13 cellular contexts compared by ENCODE assay signal in genomic region chr18:74264303-74265020, GRCh38. TPM values are rescaled to one million over a fixed set of nuclear protein-coding genes. Genes with fewer than 3 reads are reported as not detected.
A peak's percentile ranks its signal among the peaks of the same experiment; 100 is the strongest.
DNase-seq lines count a peak whose midpoint lies in the region; ATAC-seq, FAIRE-seq and TF ChIP-seq lines count a peak whose summit lies in the region.
"Had no signal": no experiment of that assay in that cellular context is flagged by ENCODE, and none has a peak within 500 bp of the region (broad histone marks: within the 10 kb centered on the region; RNA-seq: fewer than 3 reads in every experiment).

No MANE protein-coding gene starts in this region.

- H4K5ac ChIP-seq in H9 (ENCODE audit: insufficient read length, low read depth, low read length): no peak overlapping the region

- no peak overlapping the region for H2BK120ac ChIP-seq in H9 (ENCODE audit: low read depth, low read length, poor library complexity, severe bottlenecking)

- no peaks in the 10 kb centered on the region for H3K79me1 ChIP-seq in H9 (ENCODE audit: insufficient read depth, low read depth, low read length, poor library complexity, severe bottlenecking)

- no peaks in the 10 kb centered on the region for H3K23me2 ChIP-seq in H9 (ENCODE audit: insufficient read length, low read depth, low read length, poor library complexity, severe bottlenecking)

- peaks cover 13 to 19% of the 10 kb centered on the region in 2 experiments for H3K4me1 Mint-ChIP-seq in H9

- H3K4me3 ChIP-seq in OCI-LY3 (ENCODE audit: low read length): peak overlapping the region; percentile 59
- no peak overlapping the region for H3K4me3 ChIP-seq in aorta (ENCODE audit: low read length in 2 of 2)
- H3K4me3 ChIP-seq: breast epithelium, heart left ventricle had no signal

- no peak overlapping the region for H2BK12ac ChIP-seq in H9 (ENCODE audit: insufficient read length, low read depth, low read length)

- no peaks in the 10 kb centered on the region for H3K27me3 ChIP-seq in OCI-LY3 (ENCODE audit: low read depth, low read length)
- no peaks in the 10 kb centered on the region for H3K27me3 ChIP-seq in aorta (ENCODE audit: control insufficient read depth in 1 of 2, insufficient read depth in 2 of 2, low read length in 1 of 2)
- no peaks in the 10 kb centered on the region for H3K27me3 ChIP-seq in H9 (ENCODE audit: insufficient read depth, low read length)
- H3K27me3 ChIP-seq: breast epithelium, heart left ventricle had no signal

- H3K23ac ChIP-seq in H9 (ENCODE audit: insufficient read length, low read depth, low read length): no peak overlapping the region

- H3K4me2 ChIP-seq in OCI-LY3 (ENCODE audit: low read length) (peak overlapping the region; percentile 89), H9 (ENCODE audit: insufficient read depth, insufficient read length, low read length) (no peak overlapping the region)

- no peak overlapping the region for H2AK5ac ChIP-seq in H9 (ENCODE audit: insufficient read length, low read length)

- H3K27ac Mint-ChIP-seq in H9: no peak overlapping the region; a peak in 3 of 7 replicates

- FAIRE-seq in GM12891 (lab: Jason Lieb, UNC): no peak

- 0 out of 2 replicates have a peak overlapping the region, but pooled peaks have one; percentile 28 for H2AFZ ChIP-seq in OCI-LY3 (ENCODE audit: low read depth, low read length)
- no peak overlapping the region for H2AFZ ChIP-seq in H9 (ENCODE audit: low read length)

- DNase-seq in GM12891 (ENCODE audit: insufficient read length, low spot score) (no peak), HuH-7 (ENCODE audit: low spot score) (no peak), aorta (no peak), H9 (no peak), hepatic stellate cell (ENCODE audit: low spot score) (no peak)
- DNase-seq: HCEC 1CT, heart left ventricle, NCI-H1105 treated with DMSO at 0.1 percent for 48 hours had no signal

- H3K9me3 ChIP-seq in OCI-LY3 (ENCODE audit: insufficient read depth, low read length): no peaks in the 10 kb centered on the region
- H3K9me3 ChIP-seq in aorta (ENCODE audit: control insufficient read depth, low read length): no peaks in the 10 kb centered on the region
- no peaks in the 10 kb centered on the region for H3K9me3 ChIP-seq in H9 (ENCODE audit: control insufficient read depth, low read depth, low read length)
- H3K9me3 ChIP-seq: breast epithelium, heart left ventricle had no signal

- H3K4me1 ChIP-seq in OCI-LY3 (ENCODE audit: low read length) (peaks cover 17% of the 10 kb centered on the region), aorta (ENCODE audit: control insufficient read depth in 1 of 2, insufficient read depth in 2 of 2, low read length in 2 of 2) (no peaks in the 10 kb centered on the region), H9 (ENCODE audit: insufficient read depth, low read length) (peaks cover 4% of the 10 kb centered on the region; the same call in 1 of the 2 replicates)
- H3K4me1 ChIP-seq: breast epithelium had no signal

- H4K8ac ChIP-seq in H9 (replicated peaks; ENCODE audit: insufficient read length, low read depth, low read length): no peak overlapping the region

- peak overlapping the region; percentile 28; the same call in 1 of the 2 replicates for H3K9ac ChIP-seq in OCI-LY3 (ENCODE audit: low read length)
- no peak overlapping the region for H3K9ac ChIP-seq in H9 (ENCODE audit: extremely low read depth, insufficient read length, low read length)

- no peak overlapping the region for H3T11ph ChIP-seq in H9 (ENCODE audit: low read length)

- H3K9me3 Mint-ChIP-seq in H9: no peaks in the 10 kb centered on the region

- H3K36me3 Mint-ChIP-seq in H9 (ENCODE audit: insufficient read depth in 1 of 3, low read depth in 3 of 3): peaks cover 14 to 20% (median 19%) of the 10 kb centered on the region in 3 experiments

- no peak overlapping the region for H2BK15ac ChIP-seq in H9 (ENCODE audit: low read depth, low read length)

- no peak for TF ChIP-seq CTCF in OCI-LY3 (IDR thresholded peaks at IDR 0.05; ENCODE audit: low read depth, low read length)
- TF ChIP-seq CTCF in H9 (conservative IDR thresholded peaks at IDR 0.05): no peak

- no peak overlapping the region for H2BK20ac ChIP-seq in H9 (ENCODE audit: low read depth, low read length, poor library complexity, severe bottlenecking)

- H3K27me3 Mint-ChIP-seq in H9 (ENCODE audit: low read depth): no peaks in the 10 kb centered on the region

- H3K18ac ChIP-seq in H9 (ENCODE audit: insufficient read length, low read depth, low read length): no peak overlapping the region

- H2BK5ac ChIP-seq in H9 (ENCODE audit: insufficient read length, low read length): no peak overlapping the region

- H3K36me3 ChIP-seq in OCI-LY3 (replicated peaks; ENCODE audit: low read depth, low read length) (peaks cover 24% of the 10 kb centered on the region), aorta (ENCODE audit: control insufficient read depth in 1 of 2, insufficient read depth in 2 of 2, low read length in 1 of 2) (peaks cover 0 to 5% of the 10 kb centered on the region in 2 donors)

- H3K56ac ChIP-seq in H9 (ENCODE audit: insufficient read length, low read depth, low read length): no peak overlapping the region

- no peak overlapping the region for H3K4ac ChIP-seq in H9 (ENCODE audit: low read depth, low read length)

- H4K20me1 ChIP-seq in OCI-LY3 (ENCODE audit: insufficient read depth, low read length): 0 out of 2 replicates have a peak, but pooled peaks cover 5% of the 10 kb centered on the region
- H4K20me1 ChIP-seq in H9 (ENCODE audit: control insufficient read depth, insufficient read depth, insufficient read length): no peaks in the 10 kb centered on the region

- no peak overlapping the region for H4K91ac ChIP-seq in H9 (ENCODE audit: insufficient read length, low read depth, low read length)

- no peak overlapping the region for H3K14ac ChIP-seq in H9 (ENCODE audit: insufficient read depth, low read length)

- TF ChIP-seq POLR2A in GM12891 (IDR thresholded peaks at IDR 0.05; ENCODE audit: low read depth, low read length): no peak

- 76 to 78% methylated on average over 10 of the region's 10 CpGs for WGBS in aorta, 2 donors
- WGBS in H9 (ENCODE audit: extremely low coverage, insufficient read length, low lambda C conversion rate): no CpG with 5 or more reads among the region's 10 CpGs

- intact Hi-C loops in aorta (cut with DNase I): no loop called here

- peaks cover 14% of the 10 kb centered on the region for H3K79me2 ChIP-seq in OCI-LY3 (ENCODE audit: low read length)
- peaks cover 8% of the 10 kb centered on the region; the same call in 1 of the 2 replicates for H3K79me2 ChIP-seq in H9 (ENCODE audit: insufficient read depth, low read length)

- ATAC-seq in GM19043 (IDR thresholded peaks at IDR 0.05; ENCODE audit: low read depth, unreplicated experiment): peak; percentile 95
- ATAC-seq in HG02840 (IDR thresholded peaks at IDR 0.05; ENCODE audit: low FRiP score, unreplicated experiment): peak; percentile 77
- no peak for ATAC-seq in aorta (ENCODE audit: low FRiP score)

- H3K4me3 Mint-ChIP-seq in H9: no peak overlapping the region

- H3K27ac ChIP-seq in OCI-LY3 (ENCODE audit: low read length) (peak overlapping the region; percentile 55), aorta (ENCODE audit: low read depth in 1 of 2, low read length in 2 of 2) (no peak overlapping the region), H9 (ENCODE audit: insufficient read length, low read depth, low read length) (no peak overlapping the region)
- H3K27ac ChIP-seq: breast epithelium, heart left ventricle had no signal

TF ChIP-seq in GM12891, 5 proteins besides CTCF, POLR2A, EP300 and RAD21:
- TF ChIP-seq POLR2AphosphoS5 (IDR thresholded peaks at IDR 0.05; ENCODE audit: low read depth, low read length): no peak
- TF ChIP-seq PAX5 (IDR thresholded peaks at IDR 0.05; ENCODE audit: insufficient read depth, low read length, severe bottlenecking): no peak
- no peak for TF ChIP-seq POU2F2 (IDR thresholded peaks at IDR 0.05; ENCODE audit: low read depth, low read length)
- TF ChIP-seq SPI1 (IDR thresholded peaks at IDR 0.05; ENCODE audit: low read depth, low read length): peak; percentile 51
- no peak for TF ChIP-seq TAF1 (IDR thresholded peaks at IDR 0.05; ENCODE audit: low read depth, low read length)

RNA-seq across cellular contexts. Expression of gene CYB5A, which starts 27.3 kb away (rescaled TPM):
- 40.7 TPM for polyA plus RNA-seq in GM12891 (2012; ENCODE audit: low read depth, missing spikeins)
- total RNA-seq in aorta: 10 to 100 TPM; 33.2 to 41.6 TPM
- 100 to 1,000 TPM in 1 of 2 donors, 10 to 100 TPM in 1; 92.8 to 276 TPM for polyA plus RNA-seq in aorta
- 87.9 and 93.2 TPM in 2 replicates for total RNA-seq in H9 (2021)

RNA-seq across cellular contexts. Expression of gene C18orf63, which starts 51.2 kb away (rescaled TPM):
- polyA plus RNA-seq in GM12891 (2012; ENCODE audit: low read depth, missing spikeins): not detected
- not detected for total RNA-seq in aorta
- not detected for polyA plus RNA-seq in aorta
- not detected in 2 replicates for total RNA-seq in H9 (2021)
- total RNA-seq: activated CD8-positive, alpha-beta memory T cell treated with anti-CD3 and anti-CD28 coated beads for 36 hours; heart left ventricle had no signal
- polyA plus RNA-seq: heart left ventricle had no signal
